In the genomic region with DNA sequence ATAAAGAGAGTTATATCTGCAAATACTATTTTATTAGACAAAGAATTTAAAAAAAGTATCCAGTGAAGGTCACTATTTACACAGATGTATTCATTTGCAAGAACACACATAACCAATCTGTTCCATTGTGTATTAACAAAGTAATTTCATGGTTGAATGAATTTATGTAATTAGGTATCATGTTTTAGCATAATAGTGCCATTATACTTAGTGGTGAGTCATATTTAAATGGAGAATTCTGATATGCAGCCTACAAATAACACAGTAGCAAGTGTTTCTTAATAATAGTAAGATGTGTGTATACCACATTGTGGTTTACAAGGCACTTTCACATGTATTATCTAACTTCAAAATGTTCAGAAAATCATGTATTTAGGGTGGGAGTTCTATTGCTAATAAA, we compare ENCODE assay signal across 23 cellular contexts.
DNase-seq lines count a peak whose midpoint lies in the region; ATAC-seq and TF ChIP-seq lines count a peak whose summit lies in the region.
"Had no signal": no experiment of that assay in that cellular context is flagged by ENCODE, and none has a peak within 500 bp of the region (broad histone marks: within the 10 kb centered on the region; RNA-seq: fewer than 3 reads in every experiment).

No MANE protein-coding gene starts in this region.

- no peak overlapping the region for H3K4me3 Mint-ChIP-seq in CD4-positive, alpha-beta T cell
- H3K4me3 Mint-ChIP-seq: natural killer cell had no signal

- POLR2A ChIA-PET in CD4-positive, alpha-beta T cell (lab: Charles Lee) = no interaction called here

- peak; percentile 29 for DNase-seq in NCI-H1092 treated with DMSO at 0.1 percent for 48 hours (lab: John Stamatoyannopoulos, UW)
- DNase-seq in NCI-H1092 (lab: John Stamatoyannopoulos, UW) = no peak
- DNase-seq in NCI-H146 treated with DMSO at 0.1 percent for 48 hours (lab: John Stamatoyannopoulos, UW; ENCODE audit: unreplicated experiment) = peak; percentile 99
- peak; percentile 95 for DNase-seq in NCI-H69 (lab: John Stamatoyannopoulos, UW)
- peak; percentile 46 for DNase-seq in foreskin melanocyte
- DNase-seq in anterior cingulate cortex (lab: John Stamatoyannopoulos, UW) = no peak
- no peak for DNase-seq in CD4-positive, alpha-beta T cell
- DNase-seq: 8988T; activated CD4-positive, alpha-beta T cell treated with anti-CD3 and anti-CD28 coated beads, Interleukin-2, amount 50 U/mL, for 4 hours; activated CD4-positive, CD25-positive, alpha-beta regulatory T cell; activated naive CD4-positive, alpha-beta T cell treated with Interleukin-2 at 50 U/mL for 16 hours; body of pancreas; IMR-90; left ventricle myocardium inferior; midbrain; natural killer cell; NCI-H1694 treated with DMSO at 0.1 percent for 48 hours; RPMI8226; stomach; T-helper 1 cell; thyroid gland had no signal

- no peaks in the 10 kb centered on the region for H3K4me1 Mint-ChIP-seq in CD4-positive, alpha-beta T cell (ENCODE audit: low read depth)
- H3K4me1 Mint-ChIP-seq: natural killer cell had no signal

- no peaks in the 10 kb centered on the region for H3K9me3 ChIP-seq in CD4-positive, alpha-beta T cell (ENCODE audit: control insufficient read depth, low read length)
- H3K9me3 ChIP-seq: body of pancreas, left ventricle myocardium inferior, stomach, thyroid gland had no signal

- H3K27me3 Mint-ChIP-seq in CD4-positive, alpha-beta T cell = no peaks in the 10 kb centered on the region

- no peak overlapping the region for H3K27ac Mint-ChIP-seq in CD4-positive, alpha-beta T cell
- H3K27ac Mint-ChIP-seq: natural killer cell had no signal

- no peaks in the 10 kb centered on the region for H3K27me3 ChIP-seq in CD4-positive, alpha-beta T cell (ENCODE audit: control insufficient read depth, insufficient read depth, low read length)
- H3K27me3 ChIP-seq: body of pancreas, stomach, thyroid gland had no signal

- no peak for TF ChIP-seq CTCF in CD4-positive, alpha-beta T cell (IDR thresholded peaks at IDR 0.05)

- ATAC-seq in GM18909 (IDR thresholded peaks at IDR 0.05; ENCODE audit: poor library complexity, unreplicated experiment) = no peak
- no peak for ATAC-seq in CD4-positive, alpha-beta T cell (ENCODE audit: poor library complexity)
- ATAC-seq: body of pancreas, natural killer cell had no signal

- no peak overlapping the region for H3K27ac ChIP-seq in CD4-positive, alpha-beta T cell (ENCODE audit: low read depth, low read length)
- H3K27ac ChIP-seq: body of pancreas, left ventricle myocardium inferior, skin epidermis, stomach, thyroid gland had no signal

- CTCF ChIA-PET in CD4-positive, alpha-beta T cell (lab: Charles Lee) = no interaction called here

- peaks cover 4% of the 10 kb centered on the region for H3K9me3 Mint-ChIP-seq in CD4-positive, alpha-beta T cell
- H3K9me3 Mint-ChIP-seq: natural killer cell had no signal

- intact Hi-C loops in CD4-positive, alpha-beta T cell (cut with DNase I, micrococcal nuclease) = no loop called here

- no peaks in the 10 kb centered on the region for H3K36me3 Mint-ChIP-seq in CD4-positive, alpha-beta T cell (ENCODE audit: low read depth)
- H3K36me3 Mint-ChIP-seq: natural killer cell had no signal

Comparison
In these comparisons a context has a peak if more than half of its experiments do, and no peak if none do; other contexts are left out.
1. DNase-seq: peak in NCI-H1092 treated with DMSO at 0.1 percent for 48 hours (single experiment), NCI-H146 treated with DMSO at 0.1 percent for 48 hours (single experiment), NCI-H69 (single experiment) and foreskin melanocyte (single experiment); none in NCI-H1092 (single experiment), anterior cingulate cortex (0 of 58) and CD4-positive, alpha-beta T cell (0 of 10).